ENCODE assay signal across 8 cellular contexts in the genomic region with DNA sequence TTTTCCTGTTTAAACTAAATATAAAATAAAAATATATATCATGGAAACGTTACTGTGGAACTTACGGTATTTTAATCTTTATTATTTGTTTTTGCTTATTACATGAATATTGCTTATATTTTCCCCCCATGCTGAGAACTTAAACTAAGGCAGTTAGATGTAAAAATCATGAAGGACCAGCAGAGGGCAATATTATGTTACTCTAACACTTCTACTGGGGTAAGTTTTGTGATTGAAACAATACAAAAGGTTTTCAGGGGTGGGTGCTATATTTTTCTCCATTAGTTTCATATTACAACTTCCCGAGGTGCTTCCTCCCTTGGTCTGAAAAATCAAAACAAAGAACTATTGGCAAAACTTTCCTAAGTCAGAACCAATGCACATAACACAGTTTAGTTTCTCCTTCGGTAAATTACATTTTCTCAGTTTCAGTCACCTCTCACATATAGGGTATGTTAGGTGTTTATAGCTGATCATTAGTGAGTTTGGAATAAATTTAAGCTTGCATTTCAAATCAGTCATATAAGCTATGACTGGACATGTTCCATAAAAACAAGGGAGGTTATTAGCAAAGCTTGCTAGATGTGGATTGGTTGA. TPM values are rescaled to one million over a fixed set of nuclear protein-coding genes. Genes with fewer than 3 reads are reported as not detected.
A peak's percentile ranks its signal among the peaks of the same experiment; 100 is the strongest.
DNase-seq lines count a peak whose midpoint lies in the region; ATAC-seq and TF ChIP-seq lines count a peak whose summit lies in the region.

No MANE protein-coding gene starts in this region.

- peaks cover 13% of the 10 kb centered on the region for H3K4me1 Mint-ChIP-seq in progenitor cell of endocrine pancreas (ENCODE audit: low read depth)
- no peaks in the 10 kb centered on the region for H3K4me1 Mint-ChIP-seq in activated naive CD8-positive, alpha-beta T cell treated with anti-CD3 and anti-CD28 coated beads, Interleukin-2, amount 50 U/mL, for 24 hours

- H3K4me1 ChIP-seq in A673 (ENCODE audit: insufficient read depth, low read length, poor library complexity, severe bottlenecking), result no peaks in the 10 kb centered on the region
- H3K4me1 ChIP-seq in Panc1 (ENCODE audit: control insufficient read depth, insufficient read depth, low read length), result no peaks in the 10 kb centered on the region
- H3K4me1 ChIP-seq in esophagus muscularis mucosa, result no peaks in the 10 kb centered on the region

- BruUV-seq in A673 (replicated peaks; lab: Mats Ljungman, UMichigan), result no TSS peak
- BruUV-seq in Panc1 (replicated peaks; lab: Mats Ljungman, UMichigan), result no TSS peak

- CTCF ChIA-PET in A673 (lab: Charles Lee), result no interaction called here
- CTCF ChIA-PET in Panc1 (lab: Charles Lee), result interaction anchor here (1.8 kb wide), 1 partner anchor 389 kb away, joined by 5 read pairs; no protein-coding TSS in a partner anchor

- no peaks in the 10 kb centered on the region for H3K27me3 ChIP-seq in A673 (replicated peaks; ENCODE audit: insufficient read depth, low read depth, low read length, poor library complexity)
- no peaks in the 10 kb centered on the region for H3K27me3 ChIP-seq in Panc1 (ENCODE audit: control insufficient read depth, insufficient read depth, low read length)
- H3K27me3 ChIP-seq in esophagus muscularis mucosa, result no peaks in the 10 kb centered on the region

- DNase-seq in A673 (ENCODE audit: low spot score) (peak; percentile 63), KG1 (lab: John Stamatoyannopoulos, UW) (peak; percentile 17), Panc1 (ENCODE audit: low read depth, low spot score) (peak; percentile 33), esophagus muscularis mucosa (ENCODE audit: extremely low spot score) (no peak), progenitor cell of endocrine pancreas (ENCODE audit: low spot score, unreplicated experiment) (no peak), GM19238 (ENCODE audit: insufficient read length, low spot score) (no peak)
- no peak for DNase-seq in activated naive CD8-positive, alpha-beta T cell treated with anti-CD3 and anti-CD28 coated beads, Interleukin-2, amount 50 U/mL, for 24 hours

- in situ Hi-C loops in Panc1 (cut with HindIII; ENCODE audit: low pct_unique_long_range_greater_than_20kb, low sequenced_read_pairs), result no loop called here

- H3K36me3 Mint-ChIP-seq in progenitor cell of endocrine pancreas (ENCODE audit: insufficient read depth), result no peaks in the 10 kb centered on the region
- H3K36me3 Mint-ChIP-seq in activated naive CD8-positive, alpha-beta T cell treated with anti-CD3 and anti-CD28 coated beads, Interleukin-2, amount 50 U/mL, for 24 hours (ENCODE audit: low read depth), result peaks cover 4% of the 10 kb centered on the region

- H3K9me3 ChIP-seq in A673 (ENCODE audit: low read depth, low read length, poor library complexity, severe bottlenecking) (no peaks in the 10 kb centered on the region), Panc1 (ENCODE audit: control insufficient read depth, insufficient read depth, low read depth, low read length) (no peaks in the 10 kb centered on the region), esophagus muscularis mucosa (no peaks in the 10 kb centered on the region)

- H3K9me3 Mint-ChIP-seq in progenitor cell of endocrine pancreas (ENCODE audit: low read depth), result no peaks in the 10 kb centered on the region
- no peaks in the 10 kb centered on the region for H3K9me3 Mint-ChIP-seq in activated naive CD8-positive, alpha-beta T cell treated with anti-CD3 and anti-CD28 coated beads, Interleukin-2, amount 50 U/mL, for 24 hours

- no peak for TF ChIP-seq POLR2A in esophagus muscularis mucosa (IDR thresholded peaks at IDR 0.05; ENCODE audit: low read depth)

- H3K36me3 ChIP-seq in A673 (ENCODE audit: insufficient read depth, low read length, poor library complexity, severe bottlenecking) (no peaks in the 10 kb centered on the region), Panc1 (ENCODE audit: control insufficient read depth, insufficient read depth, low read length) (no peaks in the 10 kb centered on the region), esophagus muscularis mucosa (peaks cover 0 to 8% (median 0%) of the 10 kb centered on the region in 4 donors)

- intact Hi-C loops in A673 (cut with micrococcal nuclease; ENCODE audit: unreplicated experiment) (loop anchor here (5.0 kb wide), 2 partner anchors 1075 to 1695 kb away; no protein-coding TSS in a partner anchor), Panc1 (cut with micrococcal nuclease; ENCODE audit: unreplicated experiment) (loop anchor here (2.0 to 10.0 kb wide), 7 partner anchors 242 to 1692 kb away; partner anchors contain the start of gene TSHZ1), esophagus muscularis mucosa (cut with DNase I) (loop anchor here (5.0 to 10.0 kb wide), 3 partner anchors 512 to 1695 kb away; no protein-coding TSS in a partner anchor)

- peak; percentile 89 for ATAC-seq in Panc1
- ATAC-seq in activated naive CD8-positive, alpha-beta T cell treated with anti-CD3 and anti-CD28 coated beads, Interleukin-2, amount 50 U/mL, for 24 hours, result no peak

- H3K4me3 ChIP-seq in A673 (ENCODE audit: low read depth, low read length, poor library complexity, severe bottlenecking) (no peak overlapping the region), Panc1 (ENCODE audit: low read depth in 2 of 2, low read length in 2 of 2) (no peak overlapping the region), esophagus muscularis mucosa (no peak overlapping the region)

- H3K27ac ChIP-seq in A673 (ENCODE audit: low read depth, low read length, poor library complexity, severe bottlenecking) (no peak overlapping the region), Panc1 (ENCODE audit: low read length) (no peak overlapping the region), esophagus muscularis mucosa (replicated peaks in 1 of 4) (no peak overlapping the region)

- POLR2A ChIA-PET in A673 (lab: Charles Lee; ENCODE audit: low non-redundant PET), result no interaction called here
- POLR2A ChIA-PET in Panc1 (lab: Charles Lee), result no interaction called here

- WGBS in esophagus muscularis mucosa, result 36% methylated on average over 4 of the region's 4 CpGs

- no peaks in the 10 kb centered on the region for H3K27me3 Mint-ChIP-seq in progenitor cell of endocrine pancreas
- no peaks in the 10 kb centered on the region for H3K27me3 Mint-ChIP-seq in activated naive CD8-positive, alpha-beta T cell treated with anti-CD3 and anti-CD28 coated beads, Interleukin-2, amount 50 U/mL, for 24 hours

- no peak overlapping the region for H3K27ac Mint-ChIP-seq in progenitor cell of endocrine pancreas
- H3K27ac Mint-ChIP-seq in activated naive CD8-positive, alpha-beta T cell treated with anti-CD3 and anti-CD28 coated beads, Interleukin-2, amount 50 U/mL, for 24 hours, result no peak overlapping the region

- TF ChIP-seq EP300 in esophagus muscularis mucosa (IDR thresholded peaks at IDR 0.05), result no peak

- no peak overlapping the region for H3K4me3 Mint-ChIP-seq in progenitor cell of endocrine pancreas (ENCODE audit: low read depth)
- no peak overlapping the region for H3K4me3 Mint-ChIP-seq in activated naive CD8-positive, alpha-beta T cell treated with anti-CD3 and anti-CD28 coated beads, Interleukin-2, amount 50 U/mL, for 24 hours

- TF ChIP-seq CTCF in A673 (conservative IDR thresholded peaks at IDR 0.05; ENCODE audit: low read depth, low read length) (peak; percentile 69), GM12874 (IDR thresholded peaks at IDR 0.05; ENCODE audit: insufficient read depth, low read depth, low read length) (0 out of 2 replicates have a peak, but pooled peaks have one; percentile 27), Panc1 (IDR thresholded peaks at IDR 0.05) (peak; percentile 73; the same call in 1 of the 2 replicates), esophagus muscularis mucosa (IDR thresholded peaks at IDR 0.05) (peak; percentile 52 to 58 (median 53)), progenitor cell of endocrine pancreas (IDR thresholded peaks at IDR 0.05; ENCODE audit: unreplicated experiment) (peak; percentile 77)

RNA-seq across cellular contexts. Expression of gene ZNF407, which starts 54.8 kb away (rescaled TPM):
- total RNA-seq in A673 (2021), result 13.4 and 15.9 TPM in 2 replicates
- 16.8 TPM for total RNA-seq in Panc1 (2021; ENCODE audit: unreplicated experiment)
- 7.8 TPM for polyA plus RNA-seq in Panc1 (2012; ENCODE audit: insufficient read length)
- total RNA-seq in esophagus muscularis mucosa, result 10 to 100 TPM; 13.9 to 19.1 (median 17.2) TPM
- total RNA-seq in progenitor cell of endocrine pancreas, result 18.1 and 18.4 TPM in 2 replicates

Comparison
In these comparisons a context has a peak if more than half of its experiments do, and no peak if none do; other contexts are left out.
1. DNase-seq: peak in A673 (single experiment), KG1 (single experiment) and Panc1 (single experiment); none in esophagus muscularis mucosa (single experiment), progenitor cell of endocrine pancreas (single experiment), activated naive CD8-positive, alpha-beta T cell treated with anti-CD3 and anti-CD28 coated beads, Interleukin-2, amount 50 U/mL, for 24 hours (single experiment) and GM19238 (single experiment).
2. CTCF ChIP-seq: peak in every context shown above with its lines; median percentile 77 in progenitor cell of endocrine pancreas; 73 in Panc1; 69 in A673; 53 in esophagus muscularis mucosa; 27 in GM12874.